ENCODE assay signal across 2 cellular contexts in genomic region chr7:99798972-99799371, GRCh38.
TF ChIP-seq lines count a peak whose summit lies in the region.

No MANE protein-coding gene starts in this region.

TF ChIP-seq in HEK293, 187 proteins besides CTCF, POLR2A, EP300 and RAD21 (continued from another document):
- no peak for TF ChIP-seq ZNF280C (tag by site-specific recombination; IDR thresholded peaks at IDR 0.05)
- no peak for TF ChIP-seq ZIC2 (tag by site-specific recombination; IDR thresholded peaks at IDR 0.05)
TF ChIP-seq in HEK293: peak in this region for 1.

TF ChIP-seq in K562, 482 proteins besides CTCF, POLR2A, EP300 and RAD21 (continued from another document):
- no peak for TF ChIP-seq HOXB6 (CRISPR knock-in tag; IDR thresholded peaks at IDR 0.05; ENCODE audit: borderline replicate concordance)
- no peak for TF ChIP-seq GATA2 (CRISPR knock-in tag; IDR thresholded peaks at IDR 0.05)
- TF ChIP-seq KDM1A (IDR thresholded peaks at IDR 0.05) = no peak
- no peak for TF ChIP-seq TCF7 (IDR thresholded peaks at IDR 0.05; ENCODE audit: borderline replicate concordance)
- no peak for TF ChIP-seq RHOXF2B (CRISPR knock-in tag; conservative IDR thresholded peaks at IDR 0.05)
- no peak for TF ChIP-seq EWSR1 (IDR thresholded peaks at IDR 0.05; ENCODE audit: borderline replicate concordance, low read depth, partially characterized antibody)
- TF ChIP-seq NR2C1 (IDR thresholded peaks at IDR 0.05) = no peak
- TF ChIP-seq NR2C1 (tag; IDR thresholded peaks at IDR 0.05) = no peak
- TF ChIP-seq ZNF146 (CRISPR knock-in tag; IDR thresholded peaks at IDR 0.05; ENCODE audit: unreplicated experiment) = peak; percentile 83
- peak; percentile 39; the same call in 1 of the 2 replicates for TF ChIP-seq BCOR (IDR thresholded peaks at IDR 0.05)
- no peak for TF ChIP-seq MCM7 (IDR thresholded peaks at IDR 0.05)
- TF ChIP-seq ZNF165 (CRISPR knock-in tag; IDR thresholded peaks at IDR 0.05; ENCODE audit: borderline replicate concordance) = no peak
- TF ChIP-seq MITF (IDR thresholded peaks at IDR 0.05) = no peak
- peak; percentile 40 for TF ChIP-seq RBM25 (IDR thresholded peaks at IDR 0.05; ENCODE audit: low read depth, low read length, severe bottlenecking)
